In the genomic region with DNA sequence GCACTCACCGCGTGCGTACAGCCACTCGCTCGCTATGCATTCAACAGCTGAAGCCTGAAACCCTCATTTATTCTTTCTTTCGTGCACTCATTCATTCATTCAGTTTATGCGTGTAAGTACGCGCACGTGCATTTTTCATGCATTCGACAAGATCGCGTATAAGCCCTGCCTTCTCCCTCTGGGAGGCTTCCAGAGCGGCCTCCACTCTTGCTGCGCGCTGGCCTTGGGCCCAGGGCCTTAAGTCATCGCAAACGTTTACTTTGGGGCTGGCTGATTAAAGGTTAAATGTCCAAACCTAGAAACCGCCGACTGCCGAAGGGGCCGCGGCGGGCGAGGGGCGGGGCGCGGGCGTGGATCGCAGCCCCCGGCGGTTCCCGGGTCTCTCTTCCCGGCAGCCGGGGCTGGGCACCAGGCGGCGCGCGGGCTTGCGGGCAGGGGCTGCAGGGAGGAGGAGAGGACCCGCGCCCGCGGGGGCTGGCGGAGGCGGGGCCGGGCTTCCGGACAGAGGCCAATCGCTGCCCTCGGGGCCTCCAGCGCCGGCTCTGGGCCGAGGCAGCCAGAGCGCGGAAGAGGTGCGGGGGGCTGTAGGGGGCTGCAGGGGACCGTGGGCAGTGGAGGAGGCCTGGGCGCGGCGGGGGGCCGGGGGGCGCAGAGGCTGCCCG, we compare ENCODE assay signal across 8 cellular contexts. TPM values are rescaled to one million over a fixed set of nuclear protein-coding genes. Genes with fewer than 3 reads are reported as not detected.
DNase-seq lines count a peak whose midpoint lies in the region; ATAC-seq and TF ChIP-seq lines count a peak whose summit lies in the region.

Gene GYG2 (plus strand): TSS at position 527 of the 662 bp plus-strand sequence. CDS start 1,259 bp downstream, outside the sequence.

- H3K4me3 Mint-ChIP-seq in neural progenitor cell, result peak within 1 kb of the TSS; percentile 84
- H3K4me3 Mint-ChIP-seq in activated naive CD4-positive, alpha-beta T cell treated with anti-CD3 and anti-CD28 coated beads, Interleukin-2, amount 10 ng/mL, durations not matched to agents 7 days and 5 days, result no peak within 1 kb of the TSS

- H3K27ac ChIP-seq in Peyer's patch, result no peak within 1 kb of the TSS
- no peak within 1 kb of the TSS for H3K27ac ChIP-seq in neural progenitor cell

- no peak for TF ChIP-seq POLR2A in Peyer's patch (IDR thresholded peaks at IDR 0.05)

- H3K4me1 ChIP-seq in Peyer's patch (no peaks in the 10 kb centered on the region), neural progenitor cell (peaks cover 16% of the 10 kb centered on the region)

- H3K79me2 ChIP-seq in neural progenitor cell (ENCODE audit: low read depth), result peaks cover 39% of the 10 kb centered on the region

- H3K9me3 ChIP-seq in Peyer's patch, result no peaks in the 10 kb centered on the region
- H3K9me3 ChIP-seq in neural progenitor cell (ENCODE audit: low read depth), result no peaks in the 10 kb centered on the region

- H4K20me1 ChIP-seq in neural progenitor cell (ENCODE audit: low read depth), result peaks cover 12% of the 10 kb centered on the region

- H3K27me3 ChIP-seq in BJ (ENCODE audit: control insufficient read depth, insufficient read depth, low read length) (no peaks in the 10 kb centered on the region), Peyer's patch (no peaks in the 10 kb centered on the region), neural progenitor cell (peaks cover 4% of the 10 kb centered on the region)

- ATAC-seq in HG02759 (IDR thresholded peaks at IDR 0.05; ENCODE audit: unreplicated experiment), result no peak

- H3K4me1 Mint-ChIP-seq in neural progenitor cell, result peaks cover 11% of the 10 kb centered on the region
- no peaks in the 10 kb centered on the region for H3K4me1 Mint-ChIP-seq in activated naive CD4-positive, alpha-beta T cell treated with anti-CD3 and anti-CD28 coated beads, Interleukin-2, amount 10 ng/mL, durations not matched to agents 7 days and 5 days

- TF ChIP-seq CTCF in BJ (IDR thresholded peaks at IDR 0.05; ENCODE audit: insufficient read depth, low read depth, low read length) (no peak), Peyer's patch (IDR thresholded peaks at IDR 0.05) (no peak), fibroblast of mammary gland (conservative IDR thresholded peaks at IDR 0.05; ENCODE audit: control insufficient read depth, insufficient read depth, low read depth, low read length) (no peak), neural progenitor cell (IDR thresholded peaks at IDR 0.05) (no peak)

- H3K4me3 ChIP-seq in BJ (ENCODE audit: low read depth, low read length) (peak within 1 kb of the TSS; percentile 48), Peyer's patch (peak within 1 kb of the TSS in 3 of 4 donors; percentile 15 to 51 (median 51)), fibroblast of mammary gland (ENCODE audit: control insufficient read depth, low read depth, low read length) (no peak within 1 kb of the TSS), neural progenitor cell (peak within 1 kb of the TSS; percentile 81)

- DNase-seq in BJ (ENCODE audit: low read depth) (no peak), Peyer's patch (no peak), fibroblast of mammary gland (ENCODE audit: low read depth) (peak; percentile 39), neural progenitor cell (ENCODE audit: low spot score) (peak; percentile 92), NCI-H2107 treated with DMSO at 0.1 percent for 48 hours (lab: John Stamatoyannopoulos, UW; ENCODE audit: unreplicated experiment) (no peak), dedifferentiated amniotic fluid mesenchymal stem cell (ENCODE audit: extremely low spot score) (no peak)
- no peak for DNase-seq in activated naive CD4-positive, alpha-beta T cell treated with anti-CD3 and anti-CD28 coated beads, Interleukin-2, amount 10 ng/mL, durations not matched to agents 7 days and 5 days

- peak within 1 kb of the TSS; percentile 98 for H3K4me2 ChIP-seq in neural progenitor cell

- H3K9me3 Mint-ChIP-seq in neural progenitor cell, result peaks cover 8% of the 10 kb centered on the region
- no peaks in the 10 kb centered on the region for H3K9me3 Mint-ChIP-seq in activated naive CD4-positive, alpha-beta T cell treated with anti-CD3 and anti-CD28 coated beads, Interleukin-2, amount 10 ng/mL, durations not matched to agents 7 days and 5 days

- H3K36me3 ChIP-seq in BJ (ENCODE audit: control insufficient read depth, insufficient read depth, low read length) (no peaks in the 10 kb centered on the region), Peyer's patch (no peaks in the 10 kb centered on the region), neural progenitor cell (no peaks in the 10 kb centered on the region)

- H3K9ac ChIP-seq in neural progenitor cell, result no peak within 1 kb of the TSS

- no peak within 1 kb of the TSS for H3K27ac Mint-ChIP-seq in neural progenitor cell
- H3K27ac Mint-ChIP-seq in activated naive CD4-positive, alpha-beta T cell treated with anti-CD3 and anti-CD28 coated beads, Interleukin-2, amount 10 ng/mL, durations not matched to agents 7 days and 5 days, result no peak within 1 kb of the TSS

- H3F3A ChIP-seq in neural progenitor cell (ENCODE audit: low read depth), result peaks cover 27% of the 10 kb centered on the region

- peak within 1 kb of the TSS; percentile 17 for H2AFZ ChIP-seq in neural progenitor cell (replicated peaks)

- CTCF ChIA-PET in BJ (lab: Yijun Ruan, JAX), result no interaction called here
- CTCF ChIA-PET in activated naive CD4-positive, alpha-beta T cell treated with anti-CD3 and anti-CD28 coated beads, Interleukin-2, amount 10 ng/mL, durations not matched to agents 7 days and 5 days (lab: Charles Lee), result no interaction called here

- POLR2A ChIA-PET in BJ (lab: Charles Lee), result no interaction called here

- peaks cover 23% of the 10 kb centered on the region for H3K36me3 Mint-ChIP-seq in neural progenitor cell
- no peaks in the 10 kb centered on the region for H3K36me3 Mint-ChIP-seq in activated naive CD4-positive, alpha-beta T cell treated with anti-CD3 and anti-CD28 coated beads, Interleukin-2, amount 10 ng/mL, durations not matched to agents 7 days and 5 days

- peaks cover 2% of the 10 kb centered on the region for H3K27me3 Mint-ChIP-seq in neural progenitor cell (ENCODE audit: insufficient read depth, low read depth)
- peaks cover 28% of the 10 kb centered on the region for H3K27me3 Mint-ChIP-seq in activated naive CD4-positive, alpha-beta T cell treated with anti-CD3 and anti-CD28 coated beads, Interleukin-2, amount 10 ng/mL, durations not matched to agents 7 days and 5 days

RNA-seq across cellular contexts. Expression of gene GYG2, which starts in this region (rescaled TPM):
- polyA plus RNA-seq in BJ (2011; rRNA removed), result 6.5 and 9.3 TPM in 2 replicates
- 7.7 and 15.5 TPM in 2 replicates for polyA minus RNA-seq in BJ (2011; rRNA and poly(A)+ RNA removed)
- total RNA-seq in Peyer's patch (1 to 10 TPM in 3 of 4 donors, under 1 TPM in 1; 0.70 to 3.9 (median 2.8) TPM), neural progenitor cell (ENCODE audit: low replicate concordance) (44.4 and 65.6 TPM in 2 replicates)

Comparison
In these comparisons a context has a peak if more than half of its experiments do, and no peak if none do; other contexts are left out.
1. DNase-seq: peak in fibroblast of mammary gland (single experiment) and neural progenitor cell (single experiment); none in BJ (single experiment), Peyer's patch (0 of 3), NCI-H2107 treated with DMSO at 0.1 percent for 48 hours (single experiment), activated naive CD4-positive, alpha-beta T cell treated with anti-CD3 and anti-CD28 coated beads, Interleukin-2, amount 10 ng/mL, durations not matched to agents 7 days and 5 days (single experiment) and dedifferentiated amniotic fluid mesenchymal stem cell (single experiment).